ENCODE assay signal across 15 cellular contexts in the genomic region with DNA sequence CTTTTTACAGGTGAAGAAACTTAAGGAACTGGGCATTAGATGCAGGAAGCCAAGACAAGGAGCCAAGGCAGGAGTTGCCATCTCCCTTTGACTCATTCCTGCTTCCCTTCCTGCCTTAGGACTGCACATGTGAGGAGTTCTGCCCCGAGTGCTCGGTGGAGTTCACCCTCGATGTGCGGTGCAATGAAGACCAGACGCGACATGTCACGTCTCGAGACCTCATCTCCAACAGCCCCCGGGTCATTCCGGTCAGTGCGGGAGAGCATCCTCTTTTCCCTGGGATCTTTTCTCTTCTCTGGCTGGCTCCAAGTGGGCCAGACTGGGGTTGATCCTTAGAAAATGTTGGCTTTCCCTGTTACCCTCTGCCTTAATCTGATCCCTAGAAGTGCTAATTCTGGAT. TPM values are rescaled to one million over a fixed set of nuclear protein-coding genes. Genes with fewer than 3 reads are reported as not detected.
DNase-seq lines count a peak whose midpoint lies in the region; ATAC-seq and TF ChIP-seq lines count a peak whose summit lies in the region.
"Had no signal": no experiment of that assay in that cellular context is flagged by ENCODE, and none has a peak within 500 bp of the region (broad histone marks: within the 10 kb centered on the region; RNA-seq: fewer than 3 reads in every experiment).

No MANE protein-coding gene starts in this region.

- H3K9me3 Mint-ChIP-seq in activated T-cell treated with anti-CD3 and anti-CD28 coated beads, Interleukin-2, amount 50 U/mL, for 72 hours: no peaks in the 10 kb centered on the region
- no peaks in the 10 kb centered on the region for H3K9me3 Mint-ChIP-seq in activated T-helper 17 cell treated with anti-CD3 and anti-CD28 coated beads, Interleukin-2, amount 50 U/mL, for 72 hours
- H3K9me3 Mint-ChIP-seq in neural crest cell (no peaks in the 10 kb centered on the region), WTC11 (no peaks in the 10 kb centered on the region), glutamatergic neuron (ENCODE audit: unreplicated experiment) (peaks cover 2% of the 10 kb centered on the region)
- H3K9me3 Mint-ChIP-seq: CD4-positive, alpha-beta T cell; GM23338 had no signal

- no peaks in the 10 kb centered on the region for H3K27me3 Mint-ChIP-seq in activated T-cell treated with anti-CD3 and anti-CD28 coated beads, Interleukin-2, amount 50 U/mL, for 72 hours (ENCODE audit: low read depth)
- no peaks in the 10 kb centered on the region for H3K27me3 Mint-ChIP-seq in activated T-helper 17 cell treated with anti-CD3 and anti-CD28 coated beads, Interleukin-2, amount 50 U/mL, for 72 hours
- H3K27me3 Mint-ChIP-seq in neural crest cell (ENCODE audit: low read depth) (no peaks in the 10 kb centered on the region), WTC11 (ENCODE audit: low read depth) (no peaks in the 10 kb centered on the region), glutamatergic neuron (ENCODE audit: unreplicated experiment) (peaks cover 3% of the 10 kb centered on the region)
- H3K27me3 Mint-ChIP-seq: B cell; CD4-positive, alpha-beta T cell had no signal

- peaks cover 10 to 23% of the 10 kb centered on the region in 2 donors for H3K36me3 Mint-ChIP-seq in activated T-cell treated with anti-CD3 and anti-CD28 coated beads, Interleukin-2, amount 50 U/mL, for 72 hours (ENCODE audit: insufficient read depth in 2 of 2)
- peaks cover 82% of the 10 kb centered on the region for H3K36me3 Mint-ChIP-seq in activated T-helper 17 cell treated with anti-CD3 and anti-CD28 coated beads, Interleukin-2, amount 50 U/mL, for 72 hours (ENCODE audit: low read depth)
- H3K36me3 Mint-ChIP-seq in neural crest cell (ENCODE audit: low read depth) (peaks cover 9% of the 10 kb centered on the region), WTC11 (peaks cover 64% of the 10 kb centered on the region), glutamatergic neuron (ENCODE audit: unreplicated experiment) (no peaks in the 10 kb centered on the region)

- POLR2A ChIA-PET in WTC11 (lab: Charles Lee): no interaction called here

- no peak overlapping the region for H3K4me3 Mint-ChIP-seq in activated T-cell treated with anti-CD3 and anti-CD28 coated beads, Interleukin-2, amount 50 U/mL, for 72 hours
- no peak overlapping the region for H3K4me3 Mint-ChIP-seq in activated T-helper 17 cell treated with anti-CD3 and anti-CD28 coated beads, Interleukin-2, amount 50 U/mL, for 72 hours
- H3K4me3 Mint-ChIP-seq in neural crest cell: peak overlapping the region; percentile 14
- no peak overlapping the region for H3K4me3 Mint-ChIP-seq in WTC11
- H3K4me3 Mint-ChIP-seq in glutamatergic neuron (ENCODE audit: unreplicated experiment): no peak overlapping the region
- H3K4me3 Mint-ChIP-seq: B cell; CD4-positive, alpha-beta T cell; GM23338 had no signal

- DNase-seq in activated T-cell treated with anti-CD3 and anti-CD28 coated beads, Interleukin-2, amount 50 U/mL, for 72 hours: no peak
- DNase-seq in activated T-cell treated with anti-CD3 and anti-CD28 coated beads for 4 hours (no peak), neural crest cell (ENCODE audit: low read depth, low spot score) (no peak), WTC11 (ENCODE audit: low spot score) (no peak), NCI-H2171 treated with DMSO at 0.1 percent for 48 hours (lab: John Stamatoyannopoulos, UW) (no peak), glutamatergic neuron (no peak)
- peak; percentile 6 for DNase-seq in stimulated activated CD8-positive, alpha-beta memory T cell treated with anti-CD3 and anti-CD28 coated beads, Interleukin-4, amount 100 ng/mL, for 48 hours
- DNase-seq: C1 segment of cervical spinal cord; Calu3; CD4-positive, alpha-beta T cell; DMS 273 treated with DMSO at 0.1 percent for 48 hours; H7 had no signal

- peaks cover 14% of the 10 kb centered on the region for H3K4me1 Mint-ChIP-seq in activated T-cell treated with anti-CD3 and anti-CD28 coated beads, Interleukin-2, amount 50 U/mL, for 72 hours (ENCODE audit: low read depth)
- H3K4me1 Mint-ChIP-seq in activated T-helper 17 cell treated with anti-CD3 and anti-CD28 coated beads, Interleukin-2, amount 50 U/mL, for 72 hours: peaks cover 17% of the 10 kb centered on the region
- H3K4me1 Mint-ChIP-seq in neural crest cell (peaks cover 7% of the 10 kb centered on the region), WTC11 (peaks cover 30% of the 10 kb centered on the region), glutamatergic neuron (ENCODE audit: low read depth, unreplicated experiment) (peaks cover 4% of the 10 kb centered on the region)

- CTCF ChIA-PET in WTC11 (lab: Charles Lee): no interaction called here

- TF ChIP-seq CTCF in neural crest cell (conservative IDR thresholded peaks at IDR 0.05): no peak
- no peak for TF ChIP-seq CTCF in WTC11 (IDR thresholded peaks at IDR 0.05)
- no peak for TF ChIP-seq CTCF in glutamatergic neuron (IDR thresholded peaks at IDR 0.05; ENCODE audit: partially characterized antibody, unreplicated experiment)

- no peak for ATAC-seq in activated T-cell treated with anti-CD3 and anti-CD28 coated beads, Interleukin-2, amount 50 U/mL, for 72 hours (replicated peaks in 1 of 2)
- no peak for ATAC-seq in activated T-helper 17 cell treated with anti-CD3 and anti-CD28 coated beads, Interleukin-2, amount 50 U/mL, for 72 hours (replicated peaks)
- no peak for ATAC-seq in WTC11
- ATAC-seq: GM23338 had no signal

- peak overlapping the region; percentile 93 for H3K27ac Mint-ChIP-seq in activated T-cell treated with anti-CD3 and anti-CD28 coated beads, Interleukin-2, amount 50 U/mL, for 72 hours
- peak overlapping the region; percentile 59 for H3K27ac Mint-ChIP-seq in activated T-helper 17 cell treated with anti-CD3 and anti-CD28 coated beads, Interleukin-2, amount 50 U/mL, for 72 hours
- H3K27ac Mint-ChIP-seq in neural crest cell (ENCODE audit: unreplicated experiment) (no peak overlapping the region), WTC11 (no peak overlapping the region), glutamatergic neuron (ENCODE audit: unreplicated experiment) (no peak overlapping the region)
- H3K27ac Mint-ChIP-seq: B cell; CD4-positive, alpha-beta T cell; GM23338 had no signal

TF ChIP-seq in WTC11, 78 proteins besides CTCF, POLR2A, EP300 and RAD21 (continues in another document):
- TF ChIP-seq ATF1 (CRISPR knock-in tag; IDR thresholded peaks at IDR 0.05) (no peak), ZNF232 (CRISPR knock-in tag; IDR thresholded peaks at IDR 0.05) (no peak), ZNF263 (CRISPR knock-in tag; IDR thresholded peaks at IDR 0.05; ENCODE audit: low read depth) (no peak), ZBTB43 (CRISPR knock-in tag; IDR thresholded peaks at IDR 0.05) (no peak), ELF4 (CRISPR knock-in tag; IDR thresholded peaks at IDR 0.05; ENCODE audit: low read depth) (no peak), GTF2I (CRISPR knock-in tag; conservative IDR thresholded peaks at IDR 0.05) (no peak), JUN (CRISPR knock-in tag; IDR thresholded peaks at IDR 0.05) (no peak), CDX4 (CRISPR knock-in tag; IDR thresholded peaks at IDR 0.05; ENCODE audit: borderline replicate concordance) (no peak)

RNA-seq across cellular contexts. Expression of gene POLR2C, which starts 6.6 kb away (rescaled TPM):
- total RNA-seq in activated T-cell treated with anti-CD3 and anti-CD28 coated beads, Interleukin-2, amount 50 U/mL, for 72 hours: 10 to 100 TPM; 65.7 to 67.5 TPM
- total RNA-seq in activated T-helper 17 cell treated with anti-CD3 and anti-CD28 coated beads, Interleukin-2, amount 50 U/mL, for 72 hours: 10 to 100 TPM; 71.3 to 86.2 TPM
- total RNA-seq in neural crest cell (74.0 and 77.5 TPM in 2 replicates), WTC11 (2021) (67.9 to 75.4 TPM (median 67.9 TPM) in 3 replicates), glutamatergic neuron (ENCODE audit: unreplicated experiment) (48.1 TPM)

RNA-seq across cellular contexts. Expression of gene DOK4, which starts 17.2 kb away (rescaled TPM):
- 10 to 100 TPM; 12.0 to 19.6 TPM for total RNA-seq in activated T-cell treated with anti-CD3 and anti-CD28 coated beads, Interleukin-2, amount 50 U/mL, for 72 hours
- 10 to 100 TPM in 1 of 2 donors, 1 to 10 TPM in 1; 6.4 to 16.8 TPM for total RNA-seq in activated T-helper 17 cell treated with anti-CD3 and anti-CD28 coated beads, Interleukin-2, amount 50 U/mL, for 72 hours
- 20.4 and 22.7 TPM in 2 replicates for total RNA-seq in neural crest cell
- 21.8 to 25.0 TPM (median 21.9 TPM) in 3 replicates for total RNA-seq in WTC11 (2021)
- 23.4 TPM for total RNA-seq in glutamatergic neuron (ENCODE audit: unreplicated experiment)

RNA-seq across cellular contexts. Expression of gene COQ9, which starts 21.8 kb away (rescaled TPM):
- total RNA-seq in activated T-cell treated with anti-CD3 and anti-CD28 coated beads, Interleukin-2, amount 50 U/mL, for 72 hours: 10 to 100 TPM; 31.4 to 35.2 TPM
- 10 to 100 TPM; 28.2 to 36.4 TPM for total RNA-seq in activated T-helper 17 cell treated with anti-CD3 and anti-CD28 coated beads, Interleukin-2, amount 50 U/mL, for 72 hours
- total RNA-seq in neural crest cell: 41.7 and 46.8 TPM in 2 replicates
- 39.2 to 40.2 TPM (median 39.8 TPM) in 3 replicates for total RNA-seq in WTC11 (2021)
- 45.1 TPM for total RNA-seq in glutamatergic neuron (ENCODE audit: unreplicated experiment)

RNA-seq across cellular contexts. Expression of gene CIAPIN1, which starts 21.9 kb away (rescaled TPM):
- total RNA-seq in activated T-cell treated with anti-CD3 and anti-CD28 coated beads, Interleukin-2, amount 50 U/mL, for 72 hours: 10 to 100 TPM; 39.6 to 49.7 TPM
- total RNA-seq in activated T-helper 17 cell treated with anti-CD3 and anti-CD28 coated beads, Interleukin-2, amount 50 U/mL, for 72 hours: 10 to 100 TPM; 30.8 to 52.8 TPM
- total RNA-seq in neural crest cell: 97.2 and 103 TPM in 2 replicates
- 85.9 to 94.7 TPM (median 87.9 TPM) in 3 replicates for total RNA-seq in WTC11 (2021)
- total RNA-seq in glutamatergic neuron (ENCODE audit: unreplicated experiment): 129 TPM

Comparison
In these comparisons a context has a peak if more than half of its experiments do, and no peak if none do; other contexts are left out.
1. H3K27ac Mint-ChIP-seq: peak in activated T-cell treated with anti-CD3 and anti-CD28 coated beads, Interleukin-2, amount 50 U/mL, for 72 hours (single experiment) and activated T-helper 17 cell treated with anti-CD3 and anti-CD28 coated beads, Interleukin-2, amount 50 U/mL, for 72 hours (single experiment); none in neural crest cell (single experiment), WTC11 (single experiment) and glutamatergic neuron (single experiment).